ENCODE assay signal across 1 cellular context in the genomic region with DNA sequence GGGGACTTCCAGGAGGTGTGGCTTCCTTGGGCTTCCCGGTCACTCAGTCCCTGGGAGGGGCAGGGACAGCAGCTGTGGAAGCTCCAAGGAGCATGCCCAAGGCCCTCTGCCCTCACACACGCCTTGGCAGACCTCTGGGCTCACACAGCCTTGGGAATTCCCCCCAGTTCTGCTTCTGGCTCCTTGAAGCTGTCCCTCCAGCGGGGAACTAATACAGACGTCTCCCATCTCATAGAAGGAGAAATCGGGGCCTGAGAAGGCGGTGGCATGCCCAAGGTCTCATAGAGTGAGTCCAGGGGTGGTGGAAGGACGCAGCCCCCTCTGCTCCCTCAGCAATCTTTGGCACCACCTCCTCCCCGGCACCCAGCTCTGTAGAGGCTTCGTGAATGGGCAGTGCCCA.
TF ChIP-seq lines count a peak whose summit lies in the region.

No MANE protein-coding gene starts in this region.

TF ChIP-seq in K562, 482 proteins besides CTCF, POLR2A, EP300 and RAD21:
- TF ChIP-seq NRF1 (conservative IDR thresholded peaks at IDR 0.05 in 1 of 2, IDR thresholded peaks at IDR 0.05 in 1 of 2) (peak; percentile 32 to 53; a peak in 3 of 4 replicates), POLR2B (IDR thresholded peaks at IDR 0.05; ENCODE audit: low read depth, partially characterized antibody) (no peak)
